Comparison of ENCODE assay signal across 2 cellular contexts in the genomic region with DNA sequence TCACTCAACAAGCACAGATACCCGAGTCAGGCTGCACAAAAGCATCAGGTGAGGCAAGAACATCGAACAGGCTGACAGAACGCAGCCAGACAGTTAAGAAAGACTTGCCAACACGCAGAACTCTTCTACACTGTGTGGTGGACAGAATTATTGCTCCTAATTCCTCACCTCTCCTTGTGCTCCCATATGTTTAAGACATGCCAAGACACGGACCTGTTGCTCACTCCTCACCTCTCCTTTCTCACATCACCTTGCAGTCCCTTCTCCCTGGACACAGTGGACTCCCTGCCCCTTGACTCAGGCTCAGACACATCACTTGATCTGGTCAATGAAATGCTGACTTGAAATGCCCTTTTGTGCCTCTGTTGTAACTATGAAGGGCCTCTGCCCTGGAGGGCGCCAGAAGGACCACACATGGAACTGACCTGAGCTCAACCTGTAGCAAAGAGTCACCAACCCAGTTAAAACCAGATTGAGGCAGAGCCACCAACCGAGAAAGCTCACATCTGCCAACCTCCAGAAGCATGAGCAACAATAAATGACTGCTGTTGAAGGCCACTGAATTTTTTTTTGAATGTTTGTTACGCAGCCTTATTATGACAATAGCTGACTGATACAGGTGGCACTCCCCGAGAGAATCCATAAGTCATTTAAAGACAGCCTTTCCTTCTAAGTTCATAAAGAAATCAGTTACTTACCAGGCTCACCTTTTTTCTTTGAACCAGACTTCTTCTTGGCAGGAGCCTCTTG.
TF ChIP-seq lines count a peak whose summit lies in the region.

No MANE protein-coding gene starts in this region.

TF ChIP-seq in SK-N-SH, 30 proteins besides CTCF, POLR2A, EP300 and RAD21 (continued from another document):
- TF ChIP-seq, protein P1, sequence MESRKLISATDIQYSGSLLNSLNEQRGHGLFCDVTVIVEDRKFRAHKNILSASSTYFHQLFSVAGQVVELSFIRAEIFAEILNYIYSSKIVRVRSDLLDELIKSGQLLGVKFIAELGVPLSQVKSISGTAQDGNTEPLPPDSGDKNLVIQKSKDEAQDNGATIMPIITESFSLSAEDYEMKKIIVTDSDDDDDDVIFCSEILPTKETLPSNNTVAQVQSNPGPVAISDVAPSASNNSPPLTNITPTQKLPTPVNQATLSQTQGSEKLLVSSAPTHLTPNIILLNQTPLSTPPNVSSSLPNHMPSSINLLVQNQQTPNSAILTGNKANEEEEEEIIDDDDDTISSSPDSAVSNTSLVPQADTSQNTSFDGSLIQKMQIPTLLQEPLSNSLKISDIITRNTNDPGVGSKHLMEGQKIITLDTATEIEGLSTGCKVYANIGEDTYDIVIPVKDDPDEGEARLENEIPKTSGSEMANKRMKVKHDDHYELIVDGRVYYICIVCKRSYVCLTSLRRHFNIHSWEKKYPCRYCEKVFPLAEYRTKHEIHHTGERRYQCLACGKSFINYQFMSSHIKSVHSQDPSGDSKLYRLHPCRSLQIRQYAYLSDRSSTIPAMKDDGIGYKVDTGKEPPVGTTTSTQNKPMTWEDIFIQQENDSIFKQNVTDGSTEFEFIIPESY (IDR thresholded peaks at IDR 0.05; ENCODE audit: borderline replicate concordance, low read depth), result no peak
- no peak for TF ChIP-seq FOXM1 (IDR thresholded peaks at IDR 0.05; ENCODE audit: low read depth)
- no peak for TF ChIP-seq NFIC (IDR thresholded peaks at IDR 0.05; ENCODE audit: borderline replicate concordance)

TF ChIP-seq in SK-N-SH treated with all-trans-retinoic acid at 6 μM for 48 hours, 23 proteins besides CTCF, POLR2A, EP300 and RAD21 (continued from another document):
- TF ChIP-seq, protein P2, sequence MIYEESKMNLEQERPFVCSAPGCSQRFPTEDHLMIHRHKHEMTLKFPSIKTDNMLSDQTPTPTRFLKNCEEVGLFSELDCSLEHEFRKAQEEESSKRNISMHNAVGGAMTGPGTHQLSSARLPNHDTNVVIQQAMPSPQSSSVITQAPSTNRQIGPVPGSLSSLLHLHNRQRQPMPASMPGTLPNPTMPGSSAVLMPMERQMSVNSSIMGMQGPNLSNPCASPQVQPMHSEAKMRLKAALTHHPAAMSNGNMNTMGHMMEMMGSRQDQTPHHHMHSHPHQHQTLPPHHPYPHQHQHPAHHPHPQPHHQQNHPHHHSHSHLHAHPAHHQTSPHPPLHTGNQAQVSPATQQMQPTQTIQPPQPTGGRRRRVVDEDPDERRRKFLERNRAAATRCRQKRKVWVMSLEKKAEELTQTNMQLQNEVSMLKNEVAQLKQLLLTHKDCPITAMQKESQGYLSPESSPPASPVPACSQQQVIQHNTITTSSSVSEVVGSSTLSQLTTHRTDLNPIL (CRISPR knock-in tag; IDR thresholded peaks at IDR 0.05; ENCODE audit: low read depth), result no peak
- no peak for TF ChIP-seq TOX (CRISPR knock-in tag; IDR thresholded peaks at IDR 0.05; ENCODE audit: borderline replicate concordance)
- TF ChIP-seq, protein P3, sequence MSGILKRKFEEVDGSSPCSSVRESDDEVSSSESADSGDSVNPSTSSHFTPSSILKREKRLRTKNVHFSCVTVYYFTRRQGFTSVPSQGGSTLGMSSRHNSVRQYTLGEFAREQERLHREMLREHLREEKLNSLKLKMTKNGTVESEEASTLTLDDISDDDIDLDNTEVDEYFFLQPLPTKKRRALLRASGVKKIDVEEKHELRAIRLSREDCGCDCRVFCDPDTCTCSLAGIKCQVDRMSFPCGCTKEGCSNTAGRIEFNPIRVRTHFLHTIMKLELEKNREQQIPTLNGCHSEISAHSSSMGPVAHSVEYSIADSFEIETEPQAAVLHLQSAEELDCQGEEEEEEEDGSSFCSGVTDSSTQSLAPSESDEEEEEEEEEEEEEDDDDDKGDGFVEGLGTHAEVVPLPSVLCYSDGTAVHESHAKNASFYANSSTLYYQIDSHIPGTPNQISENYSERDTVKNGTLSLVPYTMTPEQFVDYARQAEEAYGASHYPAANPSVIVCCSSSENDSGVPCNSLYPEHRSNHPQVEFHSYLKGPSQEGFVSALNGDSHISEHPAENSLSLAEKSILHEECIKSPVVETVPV (CRISPR knock-in tag; IDR thresholded peaks at IDR 0.05), result no peak
- no peak for TF ChIP-seq GLIS3 (CRISPR knock-in tag; IDR thresholded peaks at IDR 0.05)
- TF ChIP-seq RARB (CRISPR knock-in tag; IDR thresholded peaks at IDR 0.05), result no peak
- TF ChIP-seq ESRRG (CRISPR knock-in tag; IDR thresholded peaks at IDR 0.05), result no peak
TF ChIP-seq in SK-N-SH treated with all-trans-retinoic acid at 6 μM for 48 hours: peak in this region for 0.
